ENCODE assay signal across 8 cellular contexts in the genomic region with DNA sequence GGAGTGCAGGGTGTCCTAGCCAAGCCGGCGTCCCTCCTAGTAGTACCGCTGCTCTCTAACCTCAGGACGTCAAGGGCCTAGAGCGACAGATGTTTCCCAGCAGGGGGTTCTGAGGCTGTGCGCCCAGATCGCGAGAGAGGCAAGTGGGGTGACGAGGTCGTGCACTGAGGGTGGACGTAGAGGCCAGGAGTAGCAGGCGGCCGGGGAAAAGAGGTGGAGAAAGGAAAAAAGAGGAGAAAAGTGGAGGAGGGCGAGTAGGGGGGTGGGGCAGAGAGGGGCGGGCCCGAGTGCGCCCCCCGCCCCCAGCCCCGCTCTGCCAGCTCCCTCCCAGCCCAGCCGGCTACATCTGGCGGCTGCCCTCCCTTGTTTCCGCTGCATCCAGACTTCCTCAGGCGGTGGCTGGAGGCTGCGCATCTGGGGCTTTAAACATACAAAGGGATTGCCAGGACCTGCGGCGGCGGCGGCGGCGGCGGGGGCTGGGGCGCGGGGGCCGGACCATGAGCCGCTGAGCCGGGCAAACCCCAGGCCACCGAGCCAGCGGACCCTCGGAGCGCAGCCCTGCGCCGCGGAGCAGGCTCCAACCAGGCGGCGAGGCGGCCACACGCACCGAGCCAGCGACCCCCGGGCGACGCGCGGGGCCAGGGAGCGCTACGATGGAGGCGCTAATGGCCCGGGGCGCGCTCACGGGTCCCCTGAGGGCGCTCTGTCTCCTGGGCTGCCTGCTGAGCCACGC. TPM values are rescaled to one million over a fixed set of nuclear protein-coding genes. Genes with fewer than 3 reads are reported as not detected.
DNase-seq lines count a peak whose midpoint lies in the region; ATAC-seq, FAIRE-seq and TF ChIP-seq lines count a peak whose summit lies in the region.

Gene MMP2, plus strand, starts transcription at position 372 of the 733 bp plus-strand sequence. Its CDS starts 282 bp downstream, at position 654.

- peak within 1 kb of the TSS; percentile 87 for H3K27ac Mint-ChIP-seq in endothelial cell (ENCODE audit: unreplicated experiment)

- H3K9me3 ChIP-seq in A549 (no peaks in the 10 kb centered on the region), MG63 (no peaks in the 10 kb centered on the region), mesodermal cell (ENCODE audit: control insufficient read depth, low read length) (no peaks in the 10 kb centered on the region), vagina (no peaks in the 10 kb centered on the region)

- DNase-seq in A549 (ENCODE audit: low read depth in 1 of 2, low spot score in 1 of 2) = no peak
- peak; percentile 92 for DNase-seq in MG63
- peak; percentile 71 for DNase-seq in endothelial cell (ENCODE audit: low spot score)
- DNase-seq in vagina (ENCODE audit: extremely low spot score in 2 of 2) = peak in 1 of 2 donors; percentile 94
- DNase-seq in activated naive CD4-positive, alpha-beta T cell (lab: John Stamatoyannopoulos, UW) = no peak
- DNase-seq in NCI-H2196 treated with DMSO at 0.1 percent for 48 hours (lab: John Stamatoyannopoulos, UW; ENCODE audit: unreplicated experiment) = no peak

- peaks cover 15% of the 10 kb centered on the region for H3K36me3 ChIP-seq in MG63
- H3K36me3 ChIP-seq in mesodermal cell (ENCODE audit: control insufficient read depth, insufficient read depth, low read length) = peaks cover 29% of the 10 kb centered on the region
- H3K36me3 ChIP-seq in vagina = peaks cover 0 to 16% of the 10 kb centered on the region in 2 donors

- no peak for TF ChIP-seq POLR2A in A549 (IDR thresholded peaks at IDR 0.05; ENCODE audit: low read length)
- peak in 1 of 2 donors; percentile 65 for TF ChIP-seq POLR2A in vagina (IDR thresholded peaks at IDR 0.05)

- peaks cover 26% of the 10 kb centered on the region for H3K4me1 Mint-ChIP-seq in endothelial cell (ENCODE audit: unreplicated experiment)

- WGBS in A549 (ENCODE audit: missing lambda C conversion rate) = 41% methylated on average over 23 of the region's 63 CpGs
- WGBS in mesodermal cell (ENCODE audit: insufficient coverage in 2 of 2), 2 experiments = 0 to 1% methylated on average over 39 to 40 of the region's 63 CpGs

- H3K36me3 Mint-ChIP-seq in endothelial cell (ENCODE audit: low read depth, unreplicated experiment) = peaks cover 20% of the 10 kb centered on the region

- H3K9me3 Mint-ChIP-seq in endothelial cell (ENCODE audit: unreplicated experiment) = no peaks in the 10 kb centered on the region

- TF ChIP-seq CTCF in A549 (IDR thresholded peaks at IDR 0.05) (no peak), endothelial cell (IDR thresholded peaks at IDR 0.05; ENCODE audit: unreplicated experiment) (no peak), vagina (IDR thresholded peaks at IDR 0.05) (no peak)

- H3K4me3 ChIP-seq in A549 (peak within 1 kb of the TSS; percentile 60), MG63 (peak within 1 kb of the TSS; percentile 60), mesodermal cell (ENCODE audit: extremely low read depth, insufficient read depth, low read length, poor library complexity, severe bottlenecking) (peak within 1 kb of the TSS; percentile 96), vagina (peak within 1 kb of the TSS; percentile 60 to 67)

- POLR2A ChIA-PET in A549 (lab: Yijun Ruan, JAX) = no interaction called here

- no peak for TF ChIP-seq EP300 in A549 (IDR thresholded peaks at IDR 0.05)

- no peaks in the 10 kb centered on the region for H3K27me3 ChIP-seq in MG63
- no peaks in the 10 kb centered on the region for H3K27me3 ChIP-seq in vagina

- intact Hi-C loops in vagina (cut with DNase I) = no loop called here

- peaks cover 11% of the 10 kb centered on the region for H3K27me3 Mint-ChIP-seq in endothelial cell (ENCODE audit: unreplicated experiment)

- ATAC-seq in A549 = peak; percentile 55 to 77; a peak in 4 of 6 replicates
- ATAC-seq in HG02970 (IDR thresholded peaks at IDR 0.05; ENCODE audit: low FRiP score, unreplicated experiment) = no peak

- no peak for TF ChIP-seq RAD21 in A549 (conservative IDR thresholded peaks at IDR 0.05 in 1 of 2, IDR thresholded peaks at IDR 0.05 in 1 of 2)

- H3K4me1 ChIP-seq in A549 (0 out of 3 replicates have a peak, but pooled peaks cover 3% of the 10 kb centered on the region), mesodermal cell (ENCODE audit: control insufficient read depth, insufficient read depth, low read length, poor library complexity, severe bottlenecking) (peaks cover 56% of the 10 kb centered on the region), vagina (peaks cover 22% of the 10 kb centered on the region)

- no peak for FAIRE-seq in A549 (lab: Jason Lieb, UNC)

- H3K27ac ChIP-seq in A549 (peak within 1 kb of the TSS; percentile 56 to 89; a peak in 4 of 6 replicates), mesodermal cell (ENCODE audit: low read depth, low read length, severe bottlenecking) (peak within 1 kb of the TSS; percentile 88), vagina (peak within 1 kb of the TSS; percentile 94)

- H3K4me3 Mint-ChIP-seq in endothelial cell (ENCODE audit: unreplicated experiment) = peak within 1 kb of the TSS; percentile 97

- peak within 1 kb of the TSS; percentile 100 for H3K4me2 ChIP-seq in A549

- CTCF ChIA-PET in A549 (lab: Yijun Ruan, JAX) = interaction anchor here (2.6 kb wide), 1 partner anchor 14 kb away, joined by 24 read pairs; no protein-coding TSS in a partner anchor

TF ChIP-seq in A549, 52 proteins besides CTCF, POLR2A, EP300 and RAD21 (continues in another document):
- TF ChIP-seq HEYL (CRISPR knock-in tag; IDR thresholded peaks at IDR 0.05) = no peak
- TF ChIP-seq ZNF302 (CRISPR knock-in tag; IDR thresholded peaks at IDR 0.05) = no peak
- TF ChIP-seq, protein P1, sequence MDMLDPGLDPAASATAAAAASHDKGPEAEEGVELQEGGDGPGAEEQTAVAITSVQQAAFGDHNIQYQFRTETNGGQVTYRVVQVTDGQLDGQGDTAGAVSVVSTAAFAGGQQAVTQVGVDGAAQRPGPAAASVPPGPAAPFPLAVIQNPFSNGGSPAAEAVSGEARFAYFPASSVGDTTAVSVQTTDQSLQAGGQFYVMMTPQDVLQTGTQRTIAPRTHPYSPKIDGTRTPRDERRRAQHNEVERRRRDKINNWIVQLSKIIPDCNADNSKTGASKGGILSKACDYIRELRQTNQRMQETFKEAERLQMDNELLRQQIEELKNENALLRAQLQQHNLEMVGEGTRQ (IDR thresholded peaks at IDR 0.05) = no peak
- TF ChIP-seq FOSL2 (IDR thresholded peaks at IDR 0.05) = no peak
- no peak for TF ChIP-seq FOSL2 (CRISPR knock-in tag; IDR thresholded peaks at IDR 0.05)
- TF ChIP-seq RARB (CRISPR knock-in tag; IDR thresholded peaks at IDR 0.05) = no peak
- TF ChIP-seq TFCP2L1 (CRISPR knock-in tag; IDR thresholded peaks at IDR 0.05) = no peak
- no peak for TF ChIP-seq CBX2 (IDR thresholded peaks at IDR 0.05; ENCODE audit: borderline replicate concordance, low read depth)
- no peak for TF ChIP-seq RFX5 (IDR thresholded peaks at IDR 0.05)
- TF ChIP-seq, protein P2, sequence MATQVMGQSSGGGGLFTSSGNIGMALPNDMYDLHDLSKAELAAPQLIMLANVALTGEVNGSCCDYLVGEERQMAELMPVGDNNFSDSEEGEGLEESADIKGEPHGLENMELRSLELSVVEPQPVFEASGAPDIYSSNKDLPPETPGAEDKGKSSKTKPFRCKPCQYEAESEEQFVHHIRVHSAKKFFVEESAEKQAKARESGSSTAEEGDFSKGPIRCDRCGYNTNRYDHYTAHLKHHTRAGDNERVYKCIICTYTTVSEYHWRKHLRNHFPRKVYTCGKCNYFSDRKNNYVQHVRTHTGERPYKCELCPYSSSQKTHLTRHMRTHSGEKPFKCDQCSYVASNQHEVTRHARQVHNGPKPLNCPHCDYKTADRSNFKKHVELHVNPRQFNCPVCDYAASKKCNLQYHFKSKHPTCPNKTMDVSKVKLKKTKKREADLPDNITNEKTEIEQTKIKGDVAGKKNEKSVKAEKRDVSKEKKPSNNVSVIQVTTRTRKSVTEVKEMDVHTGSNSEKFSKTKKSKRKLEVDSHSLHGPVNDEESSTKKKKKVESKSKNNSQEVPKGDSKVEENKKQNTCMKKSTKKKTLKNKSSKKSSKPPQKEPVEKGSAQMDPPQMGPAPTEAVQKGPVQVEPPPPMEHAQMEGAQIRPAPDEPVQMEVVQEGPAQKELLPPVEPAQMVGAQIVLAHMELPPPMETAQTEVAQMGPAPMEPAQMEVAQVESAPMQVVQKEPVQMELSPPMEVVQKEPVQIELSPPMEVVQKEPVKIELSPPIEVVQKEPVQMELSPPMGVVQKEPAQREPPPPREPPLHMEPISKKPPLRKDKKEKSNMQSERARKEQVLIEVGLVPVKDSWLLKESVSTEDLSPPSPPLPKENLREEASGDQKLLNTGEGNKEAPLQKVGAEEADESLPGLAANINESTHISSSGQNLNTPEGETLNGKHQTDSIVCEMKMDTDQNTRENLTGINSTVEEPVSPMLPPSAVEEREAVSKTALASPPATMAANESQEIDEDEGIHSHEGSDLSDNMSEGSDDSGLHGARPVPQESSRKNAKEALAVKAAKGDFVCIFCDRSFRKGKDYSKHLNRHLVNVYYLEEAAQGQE (IDR thresholded peaks at IDR 0.05) = no peak
- no peak for TF ChIP-seq JUNB (IDR thresholded peaks at IDR 0.05)
- no peak for TF ChIP-seq GATA3 (IDR thresholded peaks at IDR 0.05; ENCODE audit: borderline replicate concordance)
- TF ChIP-seq E2F6 (IDR thresholded peaks at IDR 0.05; ENCODE audit: borderline replicate concordance, low read depth) = no peak
- no peak for TF ChIP-seq CHD2 (IDR thresholded peaks at IDR 0.05; ENCODE audit: low read length, partially characterized antibody)

RNA-seq across cellular contexts. Expression of gene MMP2, which starts in this region (rescaled TPM):
- polyA plus RNA-seq in A549 (2011; rRNA removed) (11.8 and 16.2 TPM in 2 replicates), A549 (2017; fragmentation: RNase III; extraction: RNeasy Plus Mini Kit Qiagen cat#74134 plus additional on column Dnase treatment) (9.5 to 14.6 TPM (median 11.5 TPM) in 3 replicates)
- 5.9 and 7.6 TPM in 2 replicates for polyA plus RNA-seq in A549 (2012; cell fraction: cytosol; rRNA removed)
- 11.8 and 13.2 TPM in 2 replicates for polyA plus RNA-seq in A549 (2012; cell fraction: nucleus; rRNA removed)
- 20.7 and 26.3 TPM in 2 replicates for polyA minus RNA-seq in A549 (2011; rRNA and poly(A)+ RNA removed)
- 53.0 and 98.5 TPM in 2 replicates for total RNA-seq in MG63 (2014; rRNA removed; shearing (Covaris generic); ENCODE audit: low replicate concordance)
- total RNA-seq in endothelial cell (ENCODE audit: unreplicated experiment) (422 TPM), vagina (296 TPM)
- polyA plus RNA-seq in mesodermal cell (2013, experiment 1 of 2) = 766 TPM
- polyA plus RNA-seq in mesodermal cell (2013, experiment 2 of 2) = 653 TPM

Comparison
In these comparisons a context has a peak if more than half of its experiments do, and no peak if none do; other contexts are left out.
1. DNase-seq: peak in MG63 (single experiment) and endothelial cell (single experiment); none in A549 (0 of 2), activated naive CD4-positive, alpha-beta T cell (0 of 4) and NCI-H2196 treated with DMSO at 0.1 percent for 48 hours (single experiment).
2. Peak in every context shown above with its lines, with median percentiles within 50 percentile points of each other: H3K27ac ChIP-seq and H3K4me3 ChIP-seq.